In the genomic region with DNA sequence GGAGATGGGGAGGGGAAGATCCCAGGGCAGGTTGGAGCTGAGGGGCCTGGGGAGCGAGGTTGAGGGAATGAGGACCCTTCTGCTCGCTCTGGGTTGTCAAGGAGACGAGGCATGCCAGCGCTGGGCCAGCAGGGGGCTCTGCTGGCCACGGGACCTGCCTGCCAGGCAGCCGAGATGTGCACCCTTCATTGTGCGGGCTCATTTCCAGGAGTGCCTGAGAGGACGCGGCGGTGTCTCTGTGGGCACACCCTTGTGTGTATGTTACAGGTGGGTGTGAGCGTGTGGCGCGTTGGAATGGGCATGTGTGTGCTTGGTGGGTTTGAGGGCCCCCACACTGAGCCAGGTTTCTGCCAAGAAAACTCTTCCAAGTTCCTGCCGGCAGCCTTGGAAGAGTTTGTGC, we compare ENCODE assay signal across 8 cellular contexts. TPM values are rescaled to one million over a fixed set of nuclear protein-coding genes. Genes with fewer than 3 reads are reported as not detected.
DNase-seq lines count a peak whose midpoint lies in the region; ATAC-seq and TF ChIP-seq lines count a peak whose summit lies in the region.

No MANE protein-coding gene starts in this region.

- ATAC-seq in DND-41 (ENCODE audit: insufficient read depth, low read depth) (peak; percentile 90), psoas muscle (peak; percentile 73 to 87 (median 81)), GM21423 (IDR thresholded peaks at IDR 0.05; ENCODE audit: unreplicated experiment) (no peak), HG03565 (IDR thresholded peaks at IDR 0.05; ENCODE audit: unreplicated experiment) (no peak)

- H3K9me3 ChIP-seq in DND-41 (ENCODE audit: insufficient read depth, low read length, severe bottlenecking): no peaks in the 10 kb centered on the region
- H3K9me3 ChIP-seq in SJCRH30 (replicated peaks): no peaks in the 10 kb centered on the region
- no peaks in the 10 kb centered on the region for H3K9me3 ChIP-seq in cardiac muscle cell (ENCODE audit: low read depth)
- H3K9me3 ChIP-seq in psoas muscle: no peaks in the 10 kb centered on the region

- H3K4me3 ChIP-seq in DND-41 (ENCODE audit: low read depth in 1 of 2, low read length in 2 of 2) (no peak overlapping the region), SJCRH30 (no peak overlapping the region), cardiac muscle cell (no peak overlapping the region), psoas muscle (no peak overlapping the region)

- no peak overlapping the region for H2AFZ ChIP-seq in DND-41 (ENCODE audit: low read depth, low read length)

- H3K27me3 ChIP-seq in DND-41 (ENCODE audit: insufficient read depth, low read length, poor library complexity) (no peaks in the 10 kb centered on the region), SJCRH30 (no peaks in the 10 kb centered on the region), cardiac muscle cell (no peaks in the 10 kb centered on the region), psoas muscle (ENCODE audit: insufficient read depth in 3 of 3, low read length in 2 of 3) (no peaks in the 10 kb centered on the region)

- no peak overlapping the region for H3K9ac ChIP-seq in DND-41 (ENCODE audit: low read depth, low read length)

- no peak overlapping the region for H3K4me2 ChIP-seq in DND-41 (ENCODE audit: insufficient read depth, low read length)

- no peaks in the 10 kb centered on the region for H3K9me3 Mint-ChIP-seq in activated naive CD4-positive, alpha-beta T cell treated with anti-CD3 and anti-CD28 coated beads, Interleukin-2, amount 10 ng/mL, durations not matched to agents 7 days and 5 days

- peaks cover 95% of the 10 kb centered on the region for H3K79me2 ChIP-seq in DND-41 (ENCODE audit: insufficient read depth, low read length)

- H4K20me1 ChIP-seq in DND-41 (ENCODE audit: insufficient read depth, low read length): peaks cover 59% of the 10 kb centered on the region

- CTCF ChIA-PET in activated naive CD4-positive, alpha-beta T cell treated with anti-CD3 and anti-CD28 coated beads, Interleukin-2, amount 10 ng/mL, durations not matched to agents 7 days and 5 days (lab: Charles Lee): interaction anchor here (0.6 to 1.9 kb wide), 4 partner anchors 19 to 224 kb away, joined by 3 to 5 read pairs (median 4); no protein-coding TSS in a partner anchor

- H3K27ac ChIP-seq in DND-41 (ENCODE audit: low read length) (peak overlapping the region; percentile 47), SJCRH30 (no peak overlapping the region), cardiac muscle cell (no peak overlapping the region), psoas muscle (no peak overlapping the region)

- peaks cover 7% of the 10 kb centered on the region for H3K4me1 Mint-ChIP-seq in activated naive CD4-positive, alpha-beta T cell treated with anti-CD3 and anti-CD28 coated beads, Interleukin-2, amount 10 ng/mL, durations not matched to agents 7 days and 5 days

- TF ChIP-seq CTCF in DND-41 (IDR thresholded peaks at IDR 0.05; ENCODE audit: borderline replicate concordance, extremely low read depth, low read length, poor library complexity, severe bottlenecking) (peak; percentile 85), LNCAP (IDR thresholded peaks at IDR 0.05) (peak; percentile 80), cardiac muscle cell (IDR thresholded peaks at IDR 0.05; ENCODE audit: low read depth, low read length) (peak; percentile 95), psoas muscle (IDR thresholded peaks at IDR 0.05) (peak; percentile 88)

- H3K27ac Mint-ChIP-seq in activated naive CD4-positive, alpha-beta T cell treated with anti-CD3 and anti-CD28 coated beads, Interleukin-2, amount 10 ng/mL, durations not matched to agents 7 days and 5 days: no peak overlapping the region

- H3K4me3 Mint-ChIP-seq in activated naive CD4-positive, alpha-beta T cell treated with anti-CD3 and anti-CD28 coated beads, Interleukin-2, amount 10 ng/mL, durations not matched to agents 7 days and 5 days: no peak overlapping the region

- DNase-seq in DND-41 (peak; percentile 63), SJCRH30 (peak; percentile 65 to 81), cardiac muscle cell (ENCODE audit: low read depth in 1 of 2, low spot score in 1 of 2) (peak; percentile 73 to 82), psoas muscle (peak; percentile 77 to 88)
- peak; percentile 69 for DNase-seq in activated naive CD4-positive, alpha-beta T cell treated with anti-CD3 and anti-CD28 coated beads, Interleukin-2, amount 10 ng/mL, durations not matched to agents 7 days and 5 days

- 2 to 5% (median 4%) methylated on average over 14 of the region's 14 CpGs for WGBS in psoas muscle, 3 donors

- H3K36me3 ChIP-seq in DND-41 (ENCODE audit: insufficient read depth, low read length) (peaks cover 23% of the 10 kb centered on the region), SJCRH30 (no peaks in the 10 kb centered on the region), cardiac muscle cell (no peaks in the 10 kb centered on the region), psoas muscle (ENCODE audit: insufficient read depth in 1 of 2, low read depth in 1 of 2) (no peaks in the 10 kb centered on the region)

- intact Hi-C loops in psoas muscle (cut with DNase I): loop anchor here (2.0 kb wide), 1 partner anchor 41 kb away; no protein-coding TSS in a partner anchor

- peaks cover 51% of the 10 kb centered on the region for H3K27me3 Mint-ChIP-seq in activated naive CD4-positive, alpha-beta T cell treated with anti-CD3 and anti-CD28 coated beads, Interleukin-2, amount 10 ng/mL, durations not matched to agents 7 days and 5 days

- H3K4me1 ChIP-seq in DND-41 (ENCODE audit: insufficient read depth, low read length): peaks cover 10% of the 10 kb centered on the region
- peaks cover 5% of the 10 kb centered on the region for H3K4me1 ChIP-seq in SJCRH30
- H3K4me1 ChIP-seq in cardiac muscle cell (ENCODE audit: low read depth): no peaks in the 10 kb centered on the region
- peaks cover 43% of the 10 kb centered on the region for H3K4me1 ChIP-seq in psoas muscle

- no peaks in the 10 kb centered on the region for H3K36me3 Mint-ChIP-seq in activated naive CD4-positive, alpha-beta T cell treated with anti-CD3 and anti-CD28 coated beads, Interleukin-2, amount 10 ng/mL, durations not matched to agents 7 days and 5 days

RNA-seq across cellular contexts. Expression of gene ARHGAP23, which starts 15.9 kb away (rescaled TPM):
- total RNA-seq in SJCRH30 (2014; rRNA removed; shearing (Covaris generic)): 35.7 and 37.9 TPM in 2 replicates
- total RNA-seq in cardiac muscle cell: 9.0 and 13.2 TPM in 2 replicates
- polyA plus RNA-seq in cardiac muscle cell: 6.8 and 7.6 TPM in 2 replicates
- 10 to 100 TPM; 23.6 to 35.8 (median 23.7) TPM for total RNA-seq in psoas muscle
- 10 to 100 TPM in 1 of 3 donors, 1 to 10 TPM in 2; 7.6 to 11.8 (median 9.6) TPM for polyA plus RNA-seq in psoas muscle

Comparison
In these comparisons a context has a peak if more than half of its experiments do, and no peak if none do; other contexts are left out.
1. ATAC-seq: peak in DND-41 (single experiment) and psoas muscle (4 of 4); none in GM21423 (single experiment) and HG03565 (single experiment).
2. Peak in every context shown above with its lines, with median percentiles within 50 percentile points of each other: DNase-seq and CTCF ChIP-seq.